In genomic region chr13:110179858-110180156, GRCh38 we compare ENCODE assay signal across 21 cellular contexts.
"Had no signal": no experiment of that assay in that cellular context is flagged by ENCODE, and none has a peak within 500 bp of the region (broad histone marks: within the 10 kb centered on the region; RNA-seq: fewer than 3 reads in every experiment).

No MANE protein-coding gene starts in this region.

- DNase-seq: Karpas-422, KBM-7, MM.1S, NCI-H1092 treated with DMSO at 0.1 percent for 48 hours, NCI-H1436, NCI-H187, NCI-H2029, NCI-H2171, NCI-H226, NCI-H446, NCI-H510A, NCI-H524 treated with DMSO at 0.1 percent for 48 hours, NCI-H69, NCI-H774, SHP77, SJCRH30 had no signal

- H3K4me3 ChIP-seq: SJCRH30 had no signal

- H3K27me3 ChIP-seq: SJCRH30 had no signal

- ATAC-seq: Panc1, SK-N-SH treated with all-trans-retinoic acid at 6 μM for 48 hours had no signal

- H3K4me1 ChIP-seq: SJCRH30 had no signal

- H3K9me3 ChIP-seq: SJCRH30 had no signal

- FAIRE-seq: HTR-8/SVneo had no signal

- H3K27ac ChIP-seq: HL-60, RWPE1, SJCRH30 had no signal
